8 cellular contexts compared by ENCODE assay signal in genomic region chr7:39453743-39454355, GRCh38.
DNase-seq lines count a peak whose midpoint lies in the region; ATAC-seq, FAIRE-seq and TF ChIP-seq lines count a peak whose summit lies in the region.

No MANE protein-coding gene starts in this region.

- no peak overlapping the region for H3K9ac ChIP-seq in IMR-90 (ENCODE audit: low read depth, low read length)

- no peak overlapping the region for H2BK120ac ChIP-seq in IMR-90 (ENCODE audit: low read depth, low read length)

- intact Hi-C loops in IMR-90 (cut with micrococcal nuclease), result loop anchor here (1.0 kb wide), 1 partner anchor 66 kb away; no protein-coding TSS in a partner anchor
- intact Hi-C loops in mucosa of descending colon (cut with DNase I, micrococcal nuclease), result no loop called here

- no peak overlapping the region for H3K18ac ChIP-seq in IMR-90 (ENCODE audit: low read depth, low read length)

- H4K20me1 ChIP-seq in IMR-90 (ENCODE audit: insufficient read depth, low read length), result no peaks in the 10 kb centered on the region

- H4K91ac ChIP-seq in IMR-90 (ENCODE audit: insufficient read depth, low read depth, low read length), result no peak overlapping the region

- no peak overlapping the region for H3K27ac Mint-ChIP-seq in T-cell

- H3K36me3 ChIP-seq in IMR-90 (ENCODE audit: control insufficient read depth, insufficient read depth, low read length) (no peaks in the 10 kb centered on the region), bronchial epithelial cell (ENCODE audit: control insufficient read depth, insufficient read depth, low read length) (no peaks in the 10 kb centered on the region), mucosa of descending colon (ENCODE audit: low read depth) (no peaks in the 10 kb centered on the region), upper lobe of left lung (no peaks in the 10 kb centered on the region)

- H3K4me2 ChIP-seq in IMR-90 (ENCODE audit: low read depth, low read length), result no peak overlapping the region

- H2BK5ac ChIP-seq in IMR-90 (ENCODE audit: low read depth, low read length, poor library complexity, severe bottlenecking), result no peak overlapping the region

- BruUV-seq in IMR-90 (replicated peaks; lab: Mats Ljungman, UMichigan), result no TSS peak

- TF ChIP-seq RAD21 in IMR-90 (IDR thresholded peaks at IDR 0.05; ENCODE audit: low read length), result peak; percentile 53

- H3K9me3 ChIP-seq in IMR-90 (ENCODE audit: control insufficient read depth, insufficient read depth, low read length) (no peaks in the 10 kb centered on the region), mucosa of descending colon (no peaks in the 10 kb centered on the region), upper lobe of left lung (no peaks in the 10 kb centered on the region)

- no peak overlapping the region for H4K5ac ChIP-seq in IMR-90 (ENCODE audit: low read depth, low read length)

- no peak overlapping the region for H2AFZ ChIP-seq in IMR-90 (replicated peaks; ENCODE audit: low read length, poor library complexity)

- no peaks in the 10 kb centered on the region for H3K4me1 Mint-ChIP-seq in T-cell

- no peak for TF ChIP-seq POLR2A in IMR-90 (IDR thresholded peaks at IDR 0.05; ENCODE audit: low read depth, low read length)
- TF ChIP-seq POLR2A in upper lobe of left lung (IDR thresholded peaks at IDR 0.05), result no peak

- POLR2A ChIA-PET in IMR-90 (lab: Charles Lee; ENCODE audit: unreplicated experiment) (interaction anchor here (0.5 kb wide), 1 partner anchor 196 kb away, joined by 3 read pairs; no protein-coding TSS in a partner anchor), T-cell (lab: Charles Lee) (no interaction called here)

- no CpG with 5 or more reads among the region's 5 CpGs for WGBS in IMR-90 (ENCODE audit: extremely low coverage in 2 of 2, insufficient read length in 1 of 2), 2 experiments
- WGBS in upper lobe of left lung, 2 donors, result 36 to 38% methylated on average over 5 of the region's 5 CpGs

- no peak overlapping the region for H3K4ac ChIP-seq in IMR-90 (ENCODE audit: low read depth, low read length)

- H2BK15ac ChIP-seq in IMR-90 (ENCODE audit: low read depth, low read length), result no peak overlapping the region

- TF ChIP-seq EP300 in upper lobe of left lung (IDR thresholded peaks at IDR 0.05), result no peak

- no peaks in the 10 kb centered on the region for H3K79me1 ChIP-seq in IMR-90 (ENCODE audit: low read depth in 1 of 2, low read length in 2 of 2)

- H3K4me3 ChIP-seq in IMR-90 (ENCODE audit: insufficient read depth, low read depth, low read length), result no peak overlapping the region
- H3K4me3 ChIP-seq in bronchial epithelial cell (ENCODE audit: low read depth, low read length), result no peak overlapping the region
- no peak overlapping the region for H3K4me3 ChIP-seq in mucosa of descending colon
- no peak overlapping the region for H3K4me3 ChIP-seq in upper lobe of left lung

- H3K4me1 ChIP-seq in IMR-90 (ENCODE audit: control insufficient read depth, insufficient read depth, low read length), result no peaks in the 10 kb centered on the region
- H3K4me1 ChIP-seq in mucosa of descending colon (ENCODE audit: low read depth), result no peaks in the 10 kb centered on the region
- H3K4me1 ChIP-seq in upper lobe of left lung, result no peaks in the 10 kb centered on the region

- H3K36me3 Mint-ChIP-seq in T-cell, result no peaks in the 10 kb centered on the region

- ATAC-seq in GM21529 (IDR thresholded peaks at IDR 0.05; ENCODE audit: unreplicated experiment), result peak; percentile 89
- peak; percentile 74 for ATAC-seq in IMR-90 (ENCODE audit: low read depth)
- ATAC-seq in T-cell (replicated peaks in 1 of 4), result peak in 3 of 4 experiments; percentile 52 to 59 (median 55)
- ATAC-seq in mucosa of descending colon, result peak; percentile 79
- peak in 1 of 2 donors; percentile 15 for ATAC-seq in upper lobe of left lung (ENCODE audit: low FRiP score in 2 of 2)

- in situ Hi-C loops in IMR-90 (cut with MboI; ENCODE audit: low sequenced_read_pairs), result loop anchor here (25.0 kb wide), 2 partner anchors 517 to 667 kb away; no protein-coding TSS in a partner anchor

- no peak overlapping the region for H2AK9ac ChIP-seq in IMR-90 (replicated peaks; ENCODE audit: low read depth, low read length, poor library complexity)

- CTCF ChIA-PET in IMR-90 (lab: Yijun Ruan, JAX), result interaction anchor here (0.6 to 2.7 kb wide), 8 partner anchors 9 to 1073 kb away, joined by 3 to 16 read pairs (median 4); no protein-coding TSS in a partner anchor
- CTCF ChIA-PET in T-cell (lab: Charles Lee), result interaction anchor here (0.7 to 1.7 kb wide), 8 partner anchors 8 to 36 kb away, joined by 3 to 6 read pairs (median 3); no protein-coding TSS in a partner anchor

- TF ChIP-seq CTCF in IMR-90 (conservative IDR thresholded peaks at IDR 0.05; ENCODE audit: low read depth, low read length), result peak; percentile 61
- TF ChIP-seq CTCF in bronchial epithelial cell (IDR thresholded peaks at IDR 0.05; ENCODE audit: insufficient read depth, low read length, severe bottlenecking), result peak; percentile 88
- TF ChIP-seq CTCF in mucosa of descending colon (IDR thresholded peaks at IDR 0.05), result peak; percentile 46
- peak in 5 of 6 experiments; percentile 37 to 60 (median 42) for TF ChIP-seq CTCF in upper lobe of left lung (IDR thresholded peaks at IDR 0.05)

- no peak overlapping the region for H3K14ac ChIP-seq in IMR-90 (replicated peaks; ENCODE audit: low read depth, low read length)

- no peak overlapping the region for H3K56ac ChIP-seq in IMR-90 (ENCODE audit: extremely low read depth, insufficient read depth, low read length)

- no peaks in the 10 kb centered on the region for H3K9me1 ChIP-seq in IMR-90 (ENCODE audit: insufficient read depth, low read length)

- H3K23ac ChIP-seq in IMR-90 (ENCODE audit: low read depth, low read length), result no peak overlapping the region

- H2AK5ac ChIP-seq in IMR-90 (ENCODE audit: low read depth, low read length), result no peak overlapping the region

- H3K27ac ChIP-seq in IMR-90 (ENCODE audit: insufficient read depth, low read length), result no peak overlapping the region
- no peak overlapping the region for H3K27ac ChIP-seq in upper lobe of left lung

- H3K27me3 Mint-ChIP-seq in T-cell, result peaks cover 6 to 10% of the 10 kb centered on the region in 2 donors

- peak; percentile 25 to 62 for DNase-seq in NCI-H446 (lab: John Stamatoyannopoulos, UW)
- no peak for DNase-seq in NCI-H446 treated with DMSO at 0.1 percent for 48 hours (lab: John Stamatoyannopoulos, UW)
- DNase-seq in IMR-90, result peak; percentile 59
- peak in 25 of 34 experiments; percentile 8 to 42 (median 23) for DNase-seq in T-cell
- peak; percentile 59 for DNase-seq in bronchial epithelial cell (ENCODE audit: low read depth)
- DNase-seq in mucosa of descending colon, result peak in 2 of 3 donors; percentile 45 to 81
- DNase-seq in upper lobe of left lung, result peak in 1 of 2 donors; percentile 50

- H3K4me3 Mint-ChIP-seq in T-cell, result no peak overlapping the region

- H4K8ac ChIP-seq in IMR-90 (ENCODE audit: low read depth in 2 of 2, low read length in 2 of 2), result no peak overlapping the region

- H2BK20ac ChIP-seq in IMR-90 (ENCODE audit: low read depth, low read length), result no peak overlapping the region

- dilution Hi-C loops in IMR-90 (cut with HindIII; ENCODE audit: low sequenced_read_pairs, unreplicated experiment), result no loop called here

- no peaks in the 10 kb centered on the region for H3K9me3 Mint-ChIP-seq in T-cell

- H3K27me3 ChIP-seq in IMR-90 (ENCODE audit: control insufficient read depth, insufficient read depth, low read length) (peaks cover 3% of the 10 kb centered on the region), bronchial epithelial cell (ENCODE audit: control insufficient read depth, insufficient read depth, low read length) (no peaks in the 10 kb centered on the region), upper lobe of left lung (no peaks in the 10 kb centered on the region)

- FAIRE-seq in bronchial epithelial cell (lab: Jason Lieb, UNC), result no peak

TF ChIP-seq in IMR-90, 13 proteins besides CTCF, POLR2A, EP300 and RAD21:
- TF ChIP-seq SMC3 (IDR thresholded peaks at IDR 0.05; ENCODE audit: low read depth, low read length), result peak; percentile 44
- no peak for TF ChIP-seq RCOR1 (IDR thresholded peaks at IDR 0.05; ENCODE audit: insufficient replicate concordance, low read length)
- no peak for TF ChIP-seq USF2 (IDR thresholded peaks at IDR 0.05; ENCODE audit: low read depth, low read length)
- TF ChIP-seq CHD1 (IDR thresholded peaks at IDR 0.05; ENCODE audit: low read depth, low read length), result no peak
